10 cellular contexts compared by ENCODE assay signal in genomic region chr3:116445291-116445841, GRCh38. TPM values are rescaled to one million over a fixed set of nuclear protein-coding genes. Genes with fewer than 3 reads are reported as not detected.
DNase-seq lines count a peak whose midpoint lies in the region; ATAC-seq and TF ChIP-seq lines count a peak whose summit lies in the region.
"Had no signal": no experiment of that assay in that cellular context is flagged by ENCODE, and none has a peak within 500 bp of the region (broad histone marks: within the 10 kb centered on the region; RNA-seq: fewer than 3 reads in every experiment).

Gene LSAMP (minus strand): TSS chr3:116445487.

- POLR2A ChIA-PET in CD8-positive, alpha-beta memory T cell (lab: Charles Lee), result no interaction called here

- H3K27me3 ChIP-seq in suprapubic skin, result peaks cover 6% of the 10 kb centered on the region
- H3K27me3 ChIP-seq in CD8-positive, alpha-beta memory T cell (ENCODE audit: insufficient read depth, low read length, poor library complexity, severe bottlenecking), result no peaks in the 10 kb centered on the region
- H3K27me3 ChIP-seq: right lobe of liver had no signal

- no peak within 1 kb of the TSS for H3K4me3 Mint-ChIP-seq in CD8-positive, alpha-beta memory T cell

- no peak within 1 kb of the TSS for H3K27ac Mint-ChIP-seq in CD8-positive, alpha-beta memory T cell

- H3K4me3 ChIP-seq in astrocyte of the spinal cord (ENCODE audit: low read depth, low read length), result peak within 1 kb of the TSS; percentile 68
- peak within 1 kb of the TSS; percentile 37 for H3K4me3 ChIP-seq in suprapubic skin
- H3K4me3 ChIP-seq in CD8-positive, alpha-beta memory T cell (ENCODE audit: low read length), result no peak within 1 kb of the TSS
- H3K4me3 ChIP-seq: right lobe of liver had no signal

- ATAC-seq in GM21576 (IDR thresholded peaks at IDR 0.05; ENCODE audit: unreplicated experiment), result no peak
- ATAC-seq: HCT116, right lobe of liver had no signal

- CTCF ChIA-PET in CD8-positive, alpha-beta memory T cell (lab: Charles Lee), result no interaction called here

- H3K4me1 ChIP-seq in suprapubic skin, result no peaks in the 10 kb centered on the region
- no peaks in the 10 kb centered on the region for H3K4me1 ChIP-seq in CD8-positive, alpha-beta memory T cell (ENCODE audit: insufficient read depth, low read length)
- H3K4me1 ChIP-seq: right lobe of liver had no signal

- peaks cover 4 to 14% (median 6%) of the 10 kb centered on the region in 5 donors for H3K9me3 Mint-ChIP-seq in CD8-positive, alpha-beta memory T cell

- H3K27me3 Mint-ChIP-seq in CD8-positive, alpha-beta memory T cell, result no peaks in the 10 kb centered on the region

- no peaks in the 10 kb centered on the region for H3K36me3 Mint-ChIP-seq in CD8-positive, alpha-beta memory T cell

- TF ChIP-seq CTCF in astrocyte of the spinal cord (IDR thresholded peaks at IDR 0.05; ENCODE audit: low read depth, low read length) (no peak), suprapubic skin (IDR thresholded peaks at IDR 0.05) (no peak)

- no peak for TF ChIP-seq POLR2A in suprapubic skin (IDR thresholded peaks at IDR 0.05)

- TF ChIP-seq EP300 in suprapubic skin (IDR thresholded peaks at IDR 0.05), result no peak

- WGBS in suprapubic skin, result 4% methylated on average over 15 of the region's 15 CpGs

- no peaks in the 10 kb centered on the region for H3K4me1 Mint-ChIP-seq in CD8-positive, alpha-beta memory T cell

- in situ Hi-C loops in astrocyte of the spinal cord (cut with HindIII; ENCODE audit: low sequenced_read_pairs), result no loop called here

- DNase-seq in NCI-H128 (lab: John Stamatoyannopoulos, UW; ENCODE audit: unreplicated experiment) (peak; percentile 9), astrocyte of the spinal cord (ENCODE audit: low read depth, low spot score) (peak; percentile 53), iPS-NIHi7 (ENCODE audit: extremely low spot score) (peak; percentile 52), suprapubic skin (ENCODE audit: low spot score in 2 of 2) (no peak), T-helper 2 cell (no peak)
- DNase-seq in CD8-positive, alpha-beta memory T cell, result no peak
- no peak for DNase-seq in stimulated activated CD4-positive, alpha-beta T cell treated with anti-CD3 and anti-CD28 coated beads, Interleukin-2, amount 100 ng/mL, for 48 hours

- no peaks in the 10 kb centered on the region for H3K9me3 ChIP-seq in suprapubic skin
- H3K9me3 ChIP-seq in CD8-positive, alpha-beta memory T cell (ENCODE audit: low read length), result no peaks in the 10 kb centered on the region
- H3K9me3 ChIP-seq: right lobe of liver had no signal

- H3K27ac ChIP-seq in suprapubic skin, result no peak within 1 kb of the TSS
- no peak within 1 kb of the TSS for H3K27ac ChIP-seq in CD8-positive, alpha-beta memory T cell (ENCODE audit: low read depth, low read length)
- H3K27ac ChIP-seq: right lobe of liver had no signal

- H3K36me3 ChIP-seq in suprapubic skin, result no peaks in the 10 kb centered on the region
- H3K36me3 ChIP-seq in CD8-positive, alpha-beta memory T cell (ENCODE audit: insufficient read depth, low read length), result no peaks in the 10 kb centered on the region
- H3K36me3 ChIP-seq: right lobe of liver had no signal

RNA-seq across cellular contexts. Expression of gene LSAMP, which starts in this region (rescaled TPM):
- total RNA-seq in suprapubic skin, result 1 to 10 TPM; 4.3 to 5.2 (median 5.0) TPM
- total RNA-seq in CD8-positive, alpha-beta memory T cell, result not detected
- polyA plus RNA-seq in CD8-positive, alpha-beta memory T cell, result not detected

Comparison
In these comparisons a context has a peak if more than half of its experiments do, and no peak if none do; other contexts are left out.
1. RNA of gene LSAMP (total RNA-seq): 4.3 to 5.2 TPM in suprapubic skin; not detected in CD8-positive, alpha-beta memory T cell; every median in the first group is over 4 times any median in the second.
2. DNase-seq: peak in NCI-H128 (single experiment), astrocyte of the spinal cord (single experiment) and iPS-NIHi7 (single experiment); none in suprapubic skin (0 of 2), CD8-positive, alpha-beta memory T cell (0 of 5), stimulated activated CD4-positive, alpha-beta T cell treated with anti-CD3 and anti-CD28 coated beads, Interleukin-2, amount 100 ng/mL, for 48 hours (0 of 2) and T-helper 2 cell (0 of 5).